ENCODE assay signal across 1 cellular context in genomic region chr22:46500201-46500600, GRCh38.
TF ChIP-seq lines count a peak whose summit lies in the region.

No MANE protein-coding gene starts in this region.

TF ChIP-seq in GM23338, 12 proteins besides CTCF, POLR2A, EP300 and RAD21 (continued from another document):
- no peak for TF ChIP-seq ZNF462 (CRISPR knock-in tag; IDR thresholded peaks at IDR 0.05)
- TF ChIP-seq ETS1 (IDR thresholded peaks at IDR 0.05) = no peak
- TF ChIP-seq EZH2 (IDR thresholded peaks at IDR 0.05; ENCODE audit: low read depth, unreplicated experiment) = no peak
- no peak for TF ChIP-seq ZNF331 (CRISPR knock-in tag; IDR thresholded peaks at IDR 0.05; ENCODE audit: low read depth)
